36 cellular contexts compared by ENCODE assay signal in the genomic region with DNA sequence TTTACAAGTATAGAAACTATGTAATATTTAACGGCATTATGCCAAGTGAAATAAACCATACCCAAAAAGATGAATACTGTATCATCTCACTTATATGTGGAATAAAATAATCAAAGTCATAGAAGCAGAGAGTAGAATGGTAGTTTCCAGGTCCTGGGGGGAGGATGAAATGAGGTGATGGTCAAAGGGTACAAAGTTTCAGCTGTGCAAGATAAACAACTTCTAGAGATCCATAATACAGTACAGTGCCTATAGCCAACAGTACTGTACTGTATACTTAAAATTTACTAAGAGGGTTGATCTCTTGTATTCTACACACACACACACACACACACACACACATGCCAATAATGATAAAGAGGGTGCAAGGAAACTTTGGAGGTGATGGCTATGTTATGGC. TPM values are rescaled to one million over a fixed set of nuclear protein-coding genes. Genes with fewer than 3 reads are reported as not detected.
"Had no signal": no experiment of that assay in that cellular context is flagged by ENCODE, and none has a peak within 500 bp of the region (broad histone marks: within the 10 kb centered on the region; RNA-seq: fewer than 3 reads in every experiment).

No MANE protein-coding gene starts in this region.

- DNase-seq: Karpas-422, Kasumi-1, MG63, MM.1S, MV-4-11, NCI-H1048, NCI-H1092, NCI-H1092 treated with DMSO at 0.1 percent for 48 hours, NCI-H1105, NCI-H1105 treated with DMSO at 0.1 percent for 48 hours, NCI-H1417 treated with DMSO at 0.1 percent for 48 hours, NCI-H1436 treated with DMSO at 0.1 percent for 48 hours, NCI-H146, NCI-H1694, NCI-H1694 treated with DMSO at 0.1 percent for 48 hours, NCI-H187, NCI-H187 treated with DMSO at 0.1 percent for 48 hours, NCI-H1930, NCI-H2029, NCI-H2029 treated with DMSO at 0.1 percent for 48 hours, NCI-H2081, NCI-H2081 treated with DMSO at 0.1 percent for 48 hours, NCI-H2107, NCI-H2171, NCI-H2171 treated with DMSO at 0.1 percent for 48 hours, NCI-H2227 treated with DMSO at 0.1 percent for 48 hours, NCI-H226, NCI-H345, NCI-H446, NCI-H446 treated with DMSO at 0.1 percent for 48 hours, NCI-H510A, NCI-H510A treated with DMSO at 0.1 percent for 48 hours had no signal

- H3K4me3 ChIP-seq: MG63 had no signal

- H3K27me3 ChIP-seq: MG63 had no signal

- H3K9me3 ChIP-seq: MG63 had no signal

- H3K36me3 ChIP-seq: MG63 had no signal

RNA-seq across cellular contexts. Expression of gene ADAM30, which starts 3.0 kb away (rescaled TPM):
- total RNA-seq: LHCN-M2, M059J, MCF 10A, NCI-H460 had no signal
